In the genomic region with DNA sequence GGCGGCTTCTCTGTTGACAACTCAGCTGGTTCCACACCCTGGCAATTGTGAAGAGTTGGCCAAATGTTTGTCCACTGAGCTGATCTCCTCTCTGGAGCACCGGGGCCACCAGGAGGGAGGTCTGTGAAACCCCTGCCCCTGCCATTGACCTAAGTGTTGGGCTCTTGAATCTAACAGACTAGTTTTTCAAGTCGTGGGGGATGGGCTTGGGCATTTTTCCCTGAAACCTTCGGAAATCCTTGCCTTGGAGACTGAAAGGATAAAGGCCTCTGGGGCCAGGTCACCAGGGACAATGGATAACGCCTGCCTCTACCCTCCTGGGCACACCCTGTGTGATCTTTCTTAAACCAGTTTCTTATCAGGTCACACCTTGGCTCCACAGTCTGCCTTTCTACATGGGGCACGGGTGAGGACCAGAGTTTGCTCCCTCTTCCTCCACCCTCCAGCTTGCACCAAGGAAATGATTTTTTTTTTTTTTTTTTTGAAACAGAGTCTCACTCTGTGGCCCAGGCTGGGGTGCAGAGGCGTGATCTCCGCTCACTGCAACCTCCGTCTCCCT, we compare ENCODE assay signal across 7 cellular contexts. TPM values are rescaled to one million over a fixed set of nuclear protein-coding genes. Genes with fewer than 3 reads are reported as not detected.
DNase-seq lines count a peak whose midpoint lies in the region; ATAC-seq and TF ChIP-seq lines count a peak whose summit lies in the region.

No MANE protein-coding gene starts in this region.

- no peaks in the 10 kb centered on the region for H3K27me3 ChIP-seq in HL-60 (ENCODE audit: insufficient read depth, poor library complexity, severe bottlenecking)

- H3K27ac Mint-ChIP-seq in activated T-helper 1 cell treated with anti-CD3 and anti-CD28 coated beads, Interleukin-12 subunit alpha, Interleukin-12 subunit beta, Interleukin-2, Interleukin-4 antibody, amounts not matched to agents 30 ng/mL and 10 ng/mL and 1 ng/mL, durations not matched to agents 14 hours and 24 hours and 36 hours: peak overlapping the region; percentile 94
- H3K27ac Mint-ChIP-seq in stimulated activated naive CD8-positive, alpha-beta T cell treated with anti-CD3 and anti-CD28 coated beads, Interleukin-15, amount 100 ng/mL, for 72 hours: peak overlapping the region; percentile 97

- H3K4me3 ChIP-seq in HL-60 (replicated peaks; ENCODE audit: insufficient read depth, low read length): peak overlapping the region; percentile 97
- peak overlapping the region; percentile 98 for H3K4me3 ChIP-seq in iPS-18c (ENCODE audit: insufficient read depth, low read depth, low read length)

- peak overlapping the region; percentile 90 for H3K27ac ChIP-seq in HL-60 (replicated peaks)

- no peaks in the 10 kb centered on the region for H3K9me3 ChIP-seq in iPS-18c (ENCODE audit: control insufficient read depth, insufficient read depth, low read length)

- no peak for TF ChIP-seq CTCF in HL-60 (IDR thresholded peaks at IDR 0.05; ENCODE audit: insufficient read depth, low read length)

- H3K27me3 Mint-ChIP-seq in activated T-helper 1 cell treated with anti-CD3 and anti-CD28 coated beads, Interleukin-12 subunit alpha, Interleukin-12 subunit beta, Interleukin-2, Interleukin-4 antibody, amounts not matched to agents 30 ng/mL and 10 ng/mL and 1 ng/mL, durations not matched to agents 14 hours and 24 hours and 36 hours (ENCODE audit: insufficient read depth): no peaks in the 10 kb centered on the region
- H3K27me3 Mint-ChIP-seq in stimulated activated naive CD8-positive, alpha-beta T cell treated with anti-CD3 and anti-CD28 coated beads, Interleukin-15, amount 100 ng/mL, for 72 hours: no peaks in the 10 kb centered on the region

- intact Hi-C loops in activated T-helper 1 cell treated with anti-CD3 and anti-CD28 coated beads, Interleukin-12 subunit alpha, Interleukin-12 subunit beta, Interleukin-2, Interleukin-4 antibody, amounts not matched to agents 30 ng/mL and 10 ng/mL and 1 ng/mL, durations not matched to agents 14 hours and 24 hours and 36 hours (cut with micrococcal nuclease): loop anchor here (1.0 to 5.0 kb wide), 5 partner anchors 11 to 327 kb away; a partner anchor contains a TSS

- peak overlapping the region; percentile 99 for H3K4me3 Mint-ChIP-seq in activated T-helper 1 cell treated with anti-CD3 and anti-CD28 coated beads, Interleukin-12 subunit alpha, Interleukin-12 subunit beta, Interleukin-2, Interleukin-4 antibody, amounts not matched to agents 30 ng/mL and 10 ng/mL and 1 ng/mL, durations not matched to agents 14 hours and 24 hours and 36 hours
- H3K4me3 Mint-ChIP-seq in stimulated activated naive CD8-positive, alpha-beta T cell treated with anti-CD3 and anti-CD28 coated beads, Interleukin-15, amount 100 ng/mL, for 72 hours: peak overlapping the region; percentile 92 to 93

- H3K4me1 Mint-ChIP-seq in activated T-helper 1 cell treated with anti-CD3 and anti-CD28 coated beads, Interleukin-12 subunit alpha, Interleukin-12 subunit beta, Interleukin-2, Interleukin-4 antibody, amounts not matched to agents 30 ng/mL and 10 ng/mL and 1 ng/mL, durations not matched to agents 14 hours and 24 hours and 36 hours (ENCODE audit: low read depth): peaks cover 40% of the 10 kb centered on the region
- H3K4me1 Mint-ChIP-seq in stimulated activated naive CD8-positive, alpha-beta T cell treated with anti-CD3 and anti-CD28 coated beads, Interleukin-15, amount 100 ng/mL, for 72 hours: peaks cover 65% of the 10 kb centered on the region

- no peak for ATAC-seq in stimulated activated naive CD8-positive, alpha-beta T cell treated with anti-CD3 and anti-CD28 coated beads, Interleukin-15, amount 100 ng/mL, for 72 hours
- no peak for ATAC-seq in GM18868 (IDR thresholded peaks at IDR 0.05; ENCODE audit: unreplicated experiment)

- no peak for DNase-seq in HL-60 (ENCODE audit: low read depth in 1 of 2, low spot score in 1 of 2)
- no peak for DNase-seq in activated T-helper 1 cell treated with anti-CD3 and anti-CD28 coated beads, Interleukin-12 subunit alpha, Interleukin-12 subunit beta, Interleukin-2, Interleukin-4 antibody, amounts not matched to agents 30 ng/mL and 10 ng/mL and 1 ng/mL, durations not matched to agents 14 hours and 24 hours and 36 hours (ENCODE audit: low spot score)
- no peak for DNase-seq in stimulated activated naive CD8-positive, alpha-beta T cell treated with anti-CD3 and anti-CD28 coated beads, Interleukin-15, amount 100 ng/mL, for 72 hours
- DNase-seq in HK-2 (ENCODE audit: unreplicated experiment): no peak
- DNase-seq in activated effector memory CD4-positive, alpha-beta T cell treated with Interleukin-2 at 50 U/mL for 16 hours: no peak

- H3K36me3 Mint-ChIP-seq in activated T-helper 1 cell treated with anti-CD3 and anti-CD28 coated beads, Interleukin-12 subunit alpha, Interleukin-12 subunit beta, Interleukin-2, Interleukin-4 antibody, amounts not matched to agents 30 ng/mL and 10 ng/mL and 1 ng/mL, durations not matched to agents 14 hours and 24 hours and 36 hours (ENCODE audit: low read depth): peaks cover 14% of the 10 kb centered on the region

- H3K9me3 Mint-ChIP-seq in activated T-helper 1 cell treated with anti-CD3 and anti-CD28 coated beads, Interleukin-12 subunit alpha, Interleukin-12 subunit beta, Interleukin-2, Interleukin-4 antibody, amounts not matched to agents 30 ng/mL and 10 ng/mL and 1 ng/mL, durations not matched to agents 14 hours and 24 hours and 36 hours: no peaks in the 10 kb centered on the region
- no peaks in the 10 kb centered on the region for H3K9me3 Mint-ChIP-seq in stimulated activated naive CD8-positive, alpha-beta T cell treated with anti-CD3 and anti-CD28 coated beads, Interleukin-15, amount 100 ng/mL, for 72 hours

RNA-seq across cellular contexts. Expression of a gene that starts 0.9 kb away (rescaled TPM):
- 46.8 and 53.6 TPM in 2 replicates for total RNA-seq in activated T-helper 1 cell treated with anti-CD3 and anti-CD28 coated beads, Interleukin-12 subunit alpha, Interleukin-12 subunit beta, Interleukin-2, Interleukin-4 antibody, amounts not matched to agents 30 ng/mL and 10 ng/mL and 1 ng/mL, durations not matched to agents 14 hours and 24 hours and 36 hours

RNA-seq across cellular contexts. Expression of a gene that starts 3.7 kb away (rescaled TPM):
- 4.3 and 4.7 TPM in 2 replicates for total RNA-seq in activated T-helper 1 cell treated with anti-CD3 and anti-CD28 coated beads, Interleukin-12 subunit alpha, Interleukin-12 subunit beta, Interleukin-2, Interleukin-4 antibody, amounts not matched to agents 30 ng/mL and 10 ng/mL and 1 ng/mL, durations not matched to agents 14 hours and 24 hours and 36 hours

RNA-seq across cellular contexts. Expression of a gene that starts 13.0 kb away (rescaled TPM):
- total RNA-seq in activated T-helper 1 cell treated with anti-CD3 and anti-CD28 coated beads, Interleukin-12 subunit alpha, Interleukin-12 subunit beta, Interleukin-2, Interleukin-4 antibody, amounts not matched to agents 30 ng/mL and 10 ng/mL and 1 ng/mL, durations not matched to agents 14 hours and 24 hours and 36 hours: 20.4 and 20.5 TPM in 2 replicates

RNA-seq across cellular contexts. Expression of a gene that starts 41.1 kb away (rescaled TPM):
- total RNA-seq in activated T-helper 1 cell treated with anti-CD3 and anti-CD28 coated beads, Interleukin-12 subunit alpha, Interleukin-12 subunit beta, Interleukin-2, Interleukin-4 antibody, amounts not matched to agents 30 ng/mL and 10 ng/mL and 1 ng/mL, durations not matched to agents 14 hours and 24 hours and 36 hours: 106 and 116 TPM in 2 replicates
